ENCODE assay signal across 8 cellular contexts in the genomic region with DNA sequence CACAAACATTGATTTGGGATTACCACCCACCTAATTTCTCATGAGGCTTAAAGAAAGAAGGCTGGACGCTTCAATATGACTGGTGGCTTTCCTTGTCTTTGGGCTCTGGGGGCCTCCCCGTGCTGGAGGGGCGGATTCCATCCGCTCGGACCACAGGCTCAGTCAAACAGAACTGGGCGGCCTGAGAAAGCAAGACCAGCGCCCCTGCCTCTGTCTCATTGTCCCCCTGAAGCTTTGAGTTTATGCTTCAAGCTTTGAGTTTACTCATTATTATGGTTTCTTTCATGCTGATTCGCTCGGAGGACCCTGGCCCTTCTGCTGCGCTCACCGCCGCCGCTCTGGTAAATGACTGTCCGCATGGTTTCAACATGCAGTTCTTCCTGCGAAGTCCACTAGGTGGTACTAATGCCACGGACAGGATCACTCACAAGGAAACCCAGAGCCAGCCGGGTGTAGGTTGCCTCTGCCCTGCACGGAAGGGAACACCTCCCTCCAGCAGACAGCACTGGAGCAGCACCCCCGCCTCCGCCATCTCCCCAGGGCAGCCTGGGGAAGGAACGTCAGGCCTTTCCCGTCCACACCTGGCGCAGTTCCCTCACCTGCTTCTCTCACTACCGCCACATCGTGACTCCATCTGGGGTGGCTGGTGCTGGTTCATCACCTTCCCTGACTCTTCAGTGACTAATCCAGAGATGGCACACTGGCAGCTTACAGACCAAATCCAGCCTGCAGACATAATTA. TPM values are rescaled to one million over a fixed set of nuclear protein-coding genes. Genes with fewer than 3 reads are reported as not detected.
A peak's percentile ranks its signal among the peaks of the same experiment; 100 is the strongest.
DNase-seq lines count a peak whose midpoint lies in the region; ATAC-seq, FAIRE-seq and TF ChIP-seq lines count a peak whose summit lies in the region.

No MANE protein-coding gene starts in this region.

- DNase-seq in H7 = peak; percentile 93
- peak; percentile 59 for DNase-seq in NCI-H510A treated with DMSO at 0.1 percent for 48 hours (lab: John Stamatoyannopoulos, UW)
- DNase-seq in K562 (ENCODE audit: extremely low read depth in 1 of 4, low spot score in 3 of 4) = peak in 3 of 4 experiments; percentile 21 to 51 (median 34)
- peak; percentile 22 to 35 for DNase-seq in hippocampal formation (lab: John Stamatoyannopoulos, UW)
- DNase-seq in retina = peak; percentile 93
- no peak for DNase-seq in stimulated activated CD4-positive, alpha-beta T cell treated with anti-CD3 and anti-CD28 coated beads, Interleukin-4, amount 100 ng/mL, for 4 hours
- no peak for DNase-seq in activated CD4-positive, alpha-beta T cell treated with anti-CD3 and anti-CD28 coated beads for 4 hours

- no peak overlapping the region for H3K27ac ChIP-seq in BLaER1
- H3K27ac ChIP-seq in K562 (ENCODE audit: extremely low read depth, low read depth, low read length) = no peak overlapping the region

- FAIRE-seq in K562 (lab: Jason Lieb, UNC) = no peak

- ATAC-seq in K562 = peak; percentile 88

- peak; percentile 43 to 46 (median 44); a peak in 5 of 6 replicates for TF ChIP-seq CTCF in K562 (IDR thresholded peaks at IDR 0.05 in 2 of 3, conservative IDR thresholded peaks at IDR 0.05 in 1 of 3; ENCODE audit: insufficient read depth in 2 of 3, low read depth in 1 of 3, low read length in 3 of 3)

- no peaks in the 10 kb centered on the region for H3K79me2 ChIP-seq in K562 (ENCODE audit: control insufficient read depth, insufficient read depth, low read length)

- peak in 1 of 2 experiments; percentile 36; a peak in 2 of 4 replicates for TF ChIP-seq RAD21 in K562 (CRISPR knock-in tag; conservative IDR thresholded peaks at IDR 0.05 in 1 of 2, IDR thresholded peaks at IDR 0.05 in 1 of 2)

- no TSS peak for BruUV-seq in K562 (replicated peaks; lab: Mats Ljungman, UMichigan)

- H3K27me3 ChIP-seq in BLaER1 (no peaks in the 10 kb centered on the region), H7 (ENCODE audit: control insufficient read depth, insufficient read depth, low read length) (no peaks in the 10 kb centered on the region), K562 (ENCODE audit: control insufficient read depth in 2 of 2, insufficient read depth in 2 of 2, low read length in 2 of 2) (no peaks in the 10 kb centered on the region)

- H4K20me1 ChIP-seq in BLaER1 (no peaks in the 10 kb centered on the region), K562 (replicated peaks; ENCODE audit: control insufficient read depth, insufficient read depth, low read length) (0 out of 2 replicates have a peak, but pooled peaks cover 7% of the 10 kb centered on the region)

- H3K4me3 ChIP-seq in BLaER1 (no peak overlapping the region), H7 (ENCODE audit: insufficient read depth, low read depth, low read length) (peak overlapping the region; percentile 7; the same call in 1 of the 2 replicates), K562 (no peak overlapping the region)

- peak overlapping the region; percentile 31 for H3K4me2 ChIP-seq in BLaER1
- H3K4me2 ChIP-seq in K562 (ENCODE audit: insufficient read depth, low read length) = no peak overlapping the region

- 76% methylated on average over 10 of the region's 25 CpGs for WGBS in K562 (ENCODE audit: insufficient coverage, low coverage, missing lambda C conversion rate)

- POLR2A ChIA-PET in K562 (lab: Yijun Ruan, JAX) = interaction anchor here (0.8 kb wide), 1 partner anchor 381 kb away, joined by 3 read pairs; no protein-coding TSS in a partner anchor

- no peaks in the 10 kb centered on the region for H3K9me3 ChIP-seq in BLaER1
- H3K9me3 ChIP-seq in K562 (replicated peaks; ENCODE audit: control insufficient read depth, insufficient read depth, low read depth, low read length) = no peaks in the 10 kb centered on the region

- no peak overlapping the region for H2AFZ ChIP-seq in K562 (ENCODE audit: low read depth, low read length)

- H3K36me3 ChIP-seq in BLaER1 (no peaks in the 10 kb centered on the region), H7 (replicated peaks; ENCODE audit: control insufficient read depth, insufficient read depth, low read length) (peaks cover 13% of the 10 kb centered on the region), K562 (ENCODE audit: control insufficient read depth, insufficient read depth, low read length) (peaks cover 31% of the 10 kb centered on the region; the same call in 2 of the 3 replicates)

- H3K9me1 ChIP-seq in K562 (ENCODE audit: control insufficient read depth, insufficient read depth, low read length) = no peaks in the 10 kb centered on the region

- TF ChIP-seq POLR2A in K562 (conservative IDR thresholded peaks at IDR 0.05) = no peak

- TF ChIP-seq EP300 in K562 (IDR thresholded peaks at IDR 0.05; ENCODE audit: low read length) = no peak

- H3K4me1 ChIP-seq in BLaER1 = peaks cover 20% of the 10 kb centered on the region
- H3K4me1 ChIP-seq in K562 (replicated peaks in 1 of 2; ENCODE audit: control insufficient read depth in 2 of 2, insufficient read depth in 2 of 2, low read length in 2 of 2) = no peaks in the 10 kb centered on the region

- intact Hi-C loops in K562 (cut with micrococcal nuclease) = no loop called here

- no peak overlapping the region for H3K9ac ChIP-seq in BLaER1
- H3K9ac ChIP-seq in K562 (ENCODE audit: insufficient read depth in 1 of 2, low read depth in 2 of 2, low read length in 2 of 2) = no peak overlapping the region

- CTCF ChIA-PET in K562 (lab: Yijun Ruan, JAX; ENCODE audit: low intra/inter-chr PET ratio) = interaction anchor here (2.0 kb wide), 1 partner anchor 219 kb away, joined by 7 read pairs; no protein-coding TSS in a partner anchor

- in situ Hi-C loops in K562 (cut with MboI) = no loop called here

TF ChIP-seq in K562, 482 proteins besides CTCF, POLR2A, EP300 and RAD21:
- TF ChIP-seq JUND (IDR thresholded peaks at IDR 0.05; ENCODE audit: borderline replicate concordance, low read depth, low read length) (no peak), JUND (tag; IDR thresholded peaks at IDR 0.05; ENCODE audit: borderline replicate concordance, low read depth, low read length) (no peak), ZBTB33 (CRISPR knock-in tag; IDR thresholded peaks at IDR 0.05) (peak; percentile 64)

RNA-seq across cellular contexts. Expression of gene TIGAR, which starts 13.2 kb away (rescaled TPM):
- 2.6 and 3.4 TPM in 2 replicates for total RNA-seq in H7 (2014; rRNA removed; shearing (Covaris generic))
- 0.86 TPM in 2 replicates for total RNA-seq in K562 (2011; cell fraction: chromatin; rRNA removed; ENCODE audit: low replicate concordance)
- total RNA-seq in K562 (2011; cell fraction: nucleolus; rRNA removed) = 0.66 and 0.67 TPM in 2 replicates
- 0.84 and 0.88 TPM in 2 replicates for total RNA-seq in K562 (2011; cell fraction: nucleoplasm; rRNA removed)
- total RNA-seq in K562 (2014; rRNA removed) (not detected in 2 replicates), K562 (2014; rRNA removed; fragmentation: Illumina TruSeq; extraction: Trizol) (0.38 TPM in 1 of 2 replicates, not detected in the other), K562 (2015; rRNA removed; fragmentation: Illumina TruSeq; extraction: Trizol) (0.11 TPM in 2 replicates), K562 (2021) (0.07 and 1.0 TPM in 2 replicates)
- polyA plus RNA-seq in K562 (2011; rRNA removed) (0.11 and 0.61 TPM in 2 replicates), K562 (2014; fragmentation: Illumina TruSeq; extraction: Trizol) (0.28 and 0.33 TPM in 2 replicates), K562 (2014; fragmentation: Nextera tagmentation; extraction: Ambion mirVana) (under 1 TPM; 0.50 to 0.63 TPM), K562 (2014; rRNA removed) (0.04 and 0.53 TPM in 2 replicates)
- 0.06 and 0.19 TPM in 2 replicates for polyA plus RNA-seq in K562 (2011; cell fraction: cytosol; rRNA removed)
- polyA plus RNA-seq in K562 (2011; cell fraction: nucleus; rRNA removed) = 0.11 and 0.14 TPM in 2 replicates
- 0.03 and 0.48 TPM in 2 replicates for polyA plus RNA-seq in K562 (2012)
- polyA minus RNA-seq in K562 (2011; rRNA and poly(A)+ RNA removed) = 0.15 and 0.42 TPM in 2 replicates
- not detected in 2 replicates for polyA minus RNA-seq in K562 (2011; cell fraction: cytosol; rRNA and poly(A)+ RNA removed)
- polyA minus RNA-seq in K562 (2011; cell fraction: nucleus; rRNA and poly(A)+ RNA removed) = 0.27 and 0.44 TPM in 2 replicates

RNA-seq across cellular contexts. Expression of gene CCND2, which starts 34.2 kb away (rescaled TPM):
- 136 and 201 TPM in 2 replicates for total RNA-seq in H7 (2014; rRNA removed; shearing (Covaris generic))
- total RNA-seq in K562 (2011; cell fraction: chromatin; rRNA removed; ENCODE audit: low replicate concordance) = 52.6 and 55.6 TPM in 2 replicates
- total RNA-seq in K562 (2011; cell fraction: nucleolus; rRNA removed) = 37.4 and 40.2 TPM in 2 replicates
- 57.5 and 64.9 TPM in 2 replicates for total RNA-seq in K562 (2011; cell fraction: nucleoplasm; rRNA removed)
- total RNA-seq in K562 (2014; rRNA removed) = 39.6 and 52.1 TPM in 2 replicates
- total RNA-seq in K562 (2014; rRNA removed; fragmentation: Illumina TruSeq; extraction: Trizol) = 68.9 and 71.9 TPM in 2 replicates
- total RNA-seq in K562 (2015; rRNA removed; fragmentation: Illumina TruSeq; extraction: Trizol) = 49.7 and 53.2 TPM in 2 replicates
- total RNA-seq in K562 (2021) = 93.5 and 99.3 TPM in 2 replicates
- polyA plus RNA-seq in K562 (2011; rRNA removed) = 36.9 and 42.9 TPM in 2 replicates
- 20.5 and 35.3 TPM in 2 replicates for polyA plus RNA-seq in K562 (2011; cell fraction: cytosol; rRNA removed)
- polyA plus RNA-seq in K562 (2011; cell fraction: nucleus; rRNA removed) = 28.5 and 42.5 TPM in 2 replicates
- polyA plus RNA-seq in K562 (2012) = 12.1 and 12.4 TPM in 2 replicates
- 12.6 and 13.6 TPM in 2 replicates for polyA plus RNA-seq in K562 (2014; fragmentation: Illumina TruSeq; extraction: Trizol)
- polyA plus RNA-seq in K562 (2014; fragmentation: Nextera tagmentation; extraction: Ambion mirVana) = 10 to 100 TPM; 13.7 to 47.6 TPM
- 30.3 and 33.2 TPM in 2 replicates for polyA plus RNA-seq in K562 (2014; rRNA removed)
- polyA minus RNA-seq in K562 (2011; rRNA and poly(A)+ RNA removed) = 109 and 119 TPM in 2 replicates
- 68.1 and 69.3 TPM in 2 replicates for polyA minus RNA-seq in K562 (2011; cell fraction: cytosol; rRNA and poly(A)+ RNA removed)
- 21.5 and 41.5 TPM in 2 replicates for polyA minus RNA-seq in K562 (2011; cell fraction: nucleus; rRNA and poly(A)+ RNA removed)

Comparison
In these comparisons a context has a peak if more than half of its experiments do, and no peak if none do; other contexts are left out.
1. DNase-seq: peak in H7 (single experiment), NCI-H510A treated with DMSO at 0.1 percent for 48 hours (single experiment), K562 (3 of 4), hippocampal formation (2 of 2) and retina (single experiment); none in stimulated activated CD4-positive, alpha-beta T cell treated with anti-CD3 and anti-CD28 coated beads, Interleukin-4, amount 100 ng/mL, for 4 hours (0 of 2) and activated CD4-positive, alpha-beta T cell treated with anti-CD3 and anti-CD28 coated beads for 4 hours (0 of 2).